ENCODE assay signal across 17 cellular contexts in the genomic region with DNA sequence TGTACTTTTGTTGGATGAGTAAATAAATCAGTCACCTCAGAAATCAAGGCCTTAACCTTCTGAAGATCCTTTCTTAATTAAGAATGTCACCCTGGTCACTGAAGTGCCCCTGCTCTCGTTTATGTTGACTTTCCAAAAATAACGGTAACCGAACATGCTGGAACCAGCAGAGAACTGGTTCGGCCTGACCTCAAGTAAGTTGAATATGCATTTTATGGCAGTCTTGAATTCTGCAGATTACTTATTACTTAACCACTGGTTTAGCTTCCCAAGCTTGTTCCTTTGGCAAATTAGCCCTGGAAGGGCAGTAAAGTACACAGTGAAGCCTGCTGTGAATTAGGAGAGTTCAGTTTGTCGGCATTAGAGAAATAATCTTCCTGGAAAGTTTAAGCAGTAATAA. TPM values are rescaled to one million over a fixed set of nuclear protein-coding genes. Genes with fewer than 3 reads are reported as not detected.
DNase-seq lines count a peak whose midpoint lies in the region; FAIRE-seq and TF ChIP-seq lines count a peak whose summit lies in the region.
"Had no signal": no experiment of that assay in that cellular context is flagged by ENCODE, and none has a peak within 500 bp of the region (broad histone marks: within the 10 kb centered on the region; RNA-seq: fewer than 3 reads in every experiment).

No MANE protein-coding gene starts in this region.

- no peak for FAIRE-seq in urothelium cell line (lab: Jason Lieb, UNC)
- FAIRE-seq: bronchial epithelial cell had no signal

- H3K9me3 Mint-ChIP-seq in activated T-cell treated with anti-CD3 and anti-CD28 coated beads, Interleukin-2, amount 50 U/mL, for 24 hours, result no peaks in the 10 kb centered on the region
- H3K9me3 Mint-ChIP-seq in activated CD4-positive, alpha-beta memory T cell treated with anti-CD3 and anti-CD28 coated beads, Interleukin-2, amount 10 ng/mL, durations not matched to agents 7 days and 5 days, result no peaks in the 10 kb centered on the region
- no peaks in the 10 kb centered on the region for H3K9me3 Mint-ChIP-seq in progenitor cell of endocrine pancreas (ENCODE audit: low read depth)

- DNase-seq in activated T-cell treated with anti-CD3 and anti-CD28 coated beads, Interleukin-2, amount 50 U/mL, for 24 hours, result no peak
- DNase-seq in activated T-cell treated with anti-CD3 and anti-CD28 coated beads for 4 hours (no peak), fibroblast of gingiva (ENCODE audit: low read depth) (peak; percentile 11), progenitor cell of endocrine pancreas (ENCODE audit: low spot score, unreplicated experiment) (no peak), NCI-H774 (lab: John Stamatoyannopoulos, UW) (no peak), urothelium cell line (ENCODE audit: low spot score) (no peak), T-helper 9 cell (no peak)
- no peak for DNase-seq in activated CD4-positive, alpha-beta memory T cell treated with anti-CD3 and anti-CD28 coated beads, Interleukin-2, amount 10 ng/mL, durations not matched to agents 7 days and 5 days
- DNase-seq: ACHN, head of caudate nucleus, Karpas-422, NCI-H1092, NCI-H2107, NCI-H510A treated with DMSO at 0.1 percent for 48 hours, thyroid gland had no signal

- H3K4me3 Mint-ChIP-seq in activated T-cell treated with anti-CD3 and anti-CD28 coated beads, Interleukin-2, amount 50 U/mL, for 24 hours, result peak overlapping the region; percentile 26
- H3K4me3 Mint-ChIP-seq in activated CD4-positive, alpha-beta memory T cell treated with anti-CD3 and anti-CD28 coated beads, Interleukin-2, amount 10 ng/mL, durations not matched to agents 7 days and 5 days, result no peak overlapping the region
- no peak overlapping the region for H3K4me3 Mint-ChIP-seq in progenitor cell of endocrine pancreas (ENCODE audit: low read depth)

- no peak for TF ChIP-seq CTCF in progenitor cell of endocrine pancreas (IDR thresholded peaks at IDR 0.05; ENCODE audit: unreplicated experiment)

- CTCF ChIA-PET in activated CD4-positive, alpha-beta memory T cell treated with anti-CD3 and anti-CD28 coated beads, Interleukin-2, amount 10 ng/mL, durations not matched to agents 7 days and 5 days (lab: Charles Lee), result no interaction called here

- H3K27ac Mint-ChIP-seq in activated T-cell treated with anti-CD3 and anti-CD28 coated beads, Interleukin-2, amount 50 U/mL, for 24 hours, result peak overlapping the region; percentile 80
- peak overlapping the region; percentile 14 for H3K27ac Mint-ChIP-seq in activated CD4-positive, alpha-beta memory T cell treated with anti-CD3 and anti-CD28 coated beads, Interleukin-2, amount 10 ng/mL, durations not matched to agents 7 days and 5 days
- peak overlapping the region; percentile 47 for H3K27ac Mint-ChIP-seq in progenitor cell of endocrine pancreas

- no peaks in the 10 kb centered on the region for H3K27me3 Mint-ChIP-seq in activated T-cell treated with anti-CD3 and anti-CD28 coated beads, Interleukin-2, amount 50 U/mL, for 24 hours
- no peaks in the 10 kb centered on the region for H3K27me3 Mint-ChIP-seq in activated CD4-positive, alpha-beta memory T cell treated with anti-CD3 and anti-CD28 coated beads, Interleukin-2, amount 10 ng/mL, durations not matched to agents 7 days and 5 days
- H3K27me3 Mint-ChIP-seq in progenitor cell of endocrine pancreas, result no peaks in the 10 kb centered on the region

- H3K4me1 Mint-ChIP-seq in activated T-cell treated with anti-CD3 and anti-CD28 coated beads, Interleukin-2, amount 50 U/mL, for 24 hours (ENCODE audit: low read depth), result peaks cover 63% of the 10 kb centered on the region
- peaks cover 41% of the 10 kb centered on the region for H3K4me1 Mint-ChIP-seq in activated CD4-positive, alpha-beta memory T cell treated with anti-CD3 and anti-CD28 coated beads, Interleukin-2, amount 10 ng/mL, durations not matched to agents 7 days and 5 days
- peaks cover 22% of the 10 kb centered on the region for H3K4me1 Mint-ChIP-seq in progenitor cell of endocrine pancreas (ENCODE audit: low read depth)

- H3K36me3 Mint-ChIP-seq in activated T-cell treated with anti-CD3 and anti-CD28 coated beads, Interleukin-2, amount 50 U/mL, for 24 hours (ENCODE audit: low read depth), result peaks cover 98% of the 10 kb centered on the region
- H3K36me3 Mint-ChIP-seq in activated CD4-positive, alpha-beta memory T cell treated with anti-CD3 and anti-CD28 coated beads, Interleukin-2, amount 10 ng/mL, durations not matched to agents 7 days and 5 days (ENCODE audit: low read depth), result peaks cover 65% of the 10 kb centered on the region
- H3K36me3 Mint-ChIP-seq in progenitor cell of endocrine pancreas (ENCODE audit: insufficient read depth), result peaks cover 39% of the 10 kb centered on the region

- POLR2A ChIA-PET in activated CD4-positive, alpha-beta memory T cell treated with anti-CD3 and anti-CD28 coated beads, Interleukin-2, amount 10 ng/mL, durations not matched to agents 7 days and 5 days (lab: Charles Lee), result interaction anchor here (1.3 to 3.3 kb wide), 2 partner anchors 11 to 169 kb away, joined by 3 to 18 read pairs; a partner anchor contains a TSS

RNA-seq across cellular contexts. Expression of a gene that starts 12.2 kb away (rescaled TPM):
- total RNA-seq in activated CD4-positive, alpha-beta memory T cell treated with anti-CD3 and anti-CD28 coated beads, Interleukin-2, amount 10 ng/mL, durations not matched to agents 7 days and 5 days, result 100 to 1,000 TPM; 134 to 135 TPM
- total RNA-seq in progenitor cell of endocrine pancreas, result 171 and 177 TPM in 2 replicates

RNA-seq across cellular contexts. Expression of a gene that starts 26.7 kb away (rescaled TPM):
- under 1 TPM; 0.25 to 0.55 TPM for total RNA-seq in activated CD4-positive, alpha-beta memory T cell treated with anti-CD3 and anti-CD28 coated beads, Interleukin-2, amount 10 ng/mL, durations not matched to agents 7 days and 5 days
- 0.29 and 0.91 TPM in 2 replicates for total RNA-seq in progenitor cell of endocrine pancreas
- total RNA-seq: HT1080 had no signal

Comparison
In these comparisons a context has a peak if more than half of its experiments do, and no peak if none do; other contexts are left out.
1. H3K27ac Mint-ChIP-seq: peak in every context shown above with its lines; median percentile 80 in activated T-cell treated with anti-CD3 and anti-CD28 coated beads, Interleukin-2, amount 50 U/mL, for 24 hours; 47 in progenitor cell of endocrine pancreas; 14 in activated CD4-positive, alpha-beta memory T cell treated with anti-CD3 and anti-CD28 coated beads, Interleukin-2, amount 10 ng/mL, durations not matched to agents 7 days and 5 days.